Comparison of ENCODE assay signal across 37 cellular contexts in the genomic region with DNA sequence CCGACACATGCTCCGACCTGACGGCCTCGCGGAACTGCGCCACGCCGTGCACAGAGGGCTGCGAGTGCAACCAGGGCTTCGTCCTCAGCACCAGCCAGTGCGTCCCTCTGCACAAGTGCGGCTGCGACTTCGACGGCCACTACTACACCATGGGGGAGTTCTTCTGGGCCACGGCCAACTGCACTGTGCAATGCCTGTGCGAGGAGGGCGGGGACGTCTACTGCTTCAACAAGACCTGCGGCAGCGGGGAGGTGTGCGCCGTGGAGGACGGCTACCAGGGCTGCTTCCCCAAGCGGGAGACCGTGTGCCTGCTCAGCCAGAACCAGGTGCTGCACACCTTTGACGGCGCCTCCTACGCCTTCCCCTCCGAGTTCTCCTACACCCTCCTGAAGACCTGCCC.
"Had no signal": no experiment of that assay in that cellular context is flagged by ENCODE, and none has a peak within 500 bp of the region (broad histone marks: within the 10 kb centered on the region; RNA-seq: fewer than 3 reads in every experiment).

No MANE protein-coding gene starts in this region.

- H3K9me3 Mint-ChIP-seq: activated CD8-positive, alpha-beta T cell treated with anti-CD3 and anti-CD28 coated beads for 36 hours; activated naive CD8-positive, alpha-beta T cell treated with anti-CD3 and anti-CD28 coated beads for 36 hours had no signal

- H3K4me1 Mint-ChIP-seq: activated CD4-positive, alpha-beta T cell treated with anti-CD3 and anti-CD28 coated beads for 36 hours; activated naive CD8-positive, alpha-beta T cell treated with anti-CD3 and anti-CD28 coated beads for 36 hours; activated T-helper 17 cell treated with anti-CD3 and anti-CD28 coated beads, Interleukin-2, amount 50 U/mL, for 72 hours had no signal

- H3K4me1 ChIP-seq: adrenal gland, body of pancreas, breast epithelium had no signal

- H3K27me3 Mint-ChIP-seq: activated CD4-positive, alpha-beta memory T cell treated with anti-CD3 and anti-CD28 coated beads for 36 hours; activated CD4-positive, alpha-beta T cell treated with anti-CD3 and anti-CD28 coated beads for 36 hours; activated CD8-positive, alpha-beta T cell treated with anti-CD3 and anti-CD28 coated beads for 36 hours; activated naive CD8-positive, alpha-beta T cell treated with anti-CD3 and anti-CD28 coated beads for 36 hours had no signal

- H3K36me3 ChIP-seq: adrenal gland, brain microvascular endothelial cell, breast epithelium had no signal

- H3K4me3 Mint-ChIP-seq: activated CD4-positive, alpha-beta memory T cell treated with anti-CD3 and anti-CD28 coated beads for 36 hours; activated CD4-positive, alpha-beta T cell treated with anti-CD3 and anti-CD28 coated beads for 36 hours; activated CD8-positive, alpha-beta T cell treated with anti-CD3 and anti-CD28 coated beads for 36 hours; activated naive CD4-positive, alpha-beta T cell treated with anti-CD3 and anti-CD28 coated beads for 36 hours; activated naive CD8-positive, alpha-beta T cell treated with anti-CD3 and anti-CD28 coated beads for 36 hours; activated T-cell treated with anti-CD3 and anti-CD28 coated beads, Interleukin-2, amount 50 U/mL, for 4 hours; activated T-cell treated with anti-CD3 and anti-CD28 coated beads, Interleukin-2, amount 50 U/mL, for 72 hours; activated T-helper 1 cell treated with anti-CD3 and anti-CD28 coated beads, Interleukin-12 subunit alpha, Interleukin-12 subunit beta, Interleukin-2, Interleukin-4 antibody, amounts not matched to agents 30 ng/mL and 10 ng/mL and 1 ng/mL, durations not matched to agents 14 hours and 24 hours and 36 hours; activated T-helper 17 cell treated with anti-CD3 and anti-CD28 coated beads, Interleukin-2, amount 50 U/mL, for 72 hours; T-helper 1 cell treated with Interleukin-12 subunit alpha and Interleukin-12 subunit beta and Interleukin-4 antibody, amounts not matched to agents 30 μg/mL and 1 μg/mL, for 36 hours; T-helper 2 cell treated with Interferon-gamma antibody and Interleukin-4, amounts not matched to agents 5 μg/mL and 100 μg/mL, for 36 hours had no signal

- H3K9me3 ChIP-seq: adrenal gland, body of pancreas had no signal

- H3K36me3 Mint-ChIP-seq: activated CD4-positive, alpha-beta memory T cell treated with anti-CD3 and anti-CD28 coated beads for 36 hours; activated naive CD4-positive, alpha-beta T cell treated with anti-CD3 and anti-CD28 coated beads, Interleukin-2, amount 50 U/mL, for 72 hours; activated naive CD8-positive, alpha-beta T cell treated with anti-CD3 and anti-CD28 coated beads for 36 hours had no signal

- FAIRE-seq: astrocyte, TTC549 had no signal

- H3K4me3 ChIP-seq: adrenal gland, body of pancreas, breast epithelium had no signal

- ATAC-seq: activated CD4-positive, alpha-beta T cell treated with anti-CD3 and anti-CD28 coated beads for 36 hours; activated CD4-positive, CD25-positive, alpha-beta regulatory T cell treated with anti-CD3 and anti-CD28 coated beads, Interleukin-2, amount 50 U/mL, for 24 hours; activated CD8-positive, alpha-beta T cell treated with anti-CD3 and anti-CD28 coated beads for 36 hours; activated naive CD4-positive, alpha-beta T cell treated with anti-CD3 and anti-CD28 coated beads, Interleukin-2, amount 50 U/mL, for 72 hours; activated T-cell treated with anti-CD3 and anti-CD28 coated beads, Interleukin-2, amount 50 U/mL, for 4 hours; activated T-cell treated with anti-CD3 and anti-CD28 coated beads, Interleukin-2, amount 50 U/mL, for 72 hours; activated T-helper 17 cell treated with anti-CD3 and anti-CD28 coated beads, Interleukin-2, amount 50 U/mL, for 72 hours; body of pancreas had no signal

- H3K27ac Mint-ChIP-seq: activated CD4-positive, alpha-beta memory T cell treated with anti-CD3 and anti-CD28 coated beads for 36 hours; activated CD4-positive, alpha-beta T cell treated with anti-CD3 and anti-CD28 coated beads for 36 hours; activated CD8-positive, alpha-beta T cell treated with anti-CD3 and anti-CD28 coated beads for 36 hours; activated naive CD4-positive, alpha-beta T cell treated with anti-CD3 and anti-CD28 coated beads for 36 hours; activated naive CD4-positive, alpha-beta T cell treated with anti-CD3 and anti-CD28 coated beads, Interleukin-2, amount 50 U/mL, for 72 hours; activated naive CD8-positive, alpha-beta T cell treated with anti-CD3 and anti-CD28 coated beads for 36 hours; activated T-cell treated with anti-CD3 and anti-CD28 coated beads, Interleukin-2, amount 50 U/mL, for 72 hours; activated T-helper 1 cell treated with anti-CD3 and anti-CD28 coated beads, Interleukin-12 subunit alpha, Interleukin-12 subunit beta, Interleukin-2, Interleukin-4 antibody, amounts not matched to agents 30 ng/mL and 10 ng/mL and 1 ng/mL, durations not matched to agents 14 hours and 24 hours and 36 hours; activated T-helper 17 cell treated with anti-CD3 and anti-CD28 coated beads, Interleukin-2, amount 50 U/mL, for 72 hours; T-helper 1 cell treated with Interleukin-12 subunit alpha and Interleukin-12 subunit beta and Interleukin-4 antibody, amounts not matched to agents 30 μg/mL and 1 μg/mL, for 36 hours; T-helper 2 cell treated with Interferon-gamma antibody and Interleukin-4, amounts not matched to agents 5 μg/mL and 100 μg/mL, for 36 hours had no signal

- H3K27me3 ChIP-seq: adrenal gland, body of pancreas, brain microvascular endothelial cell, breast epithelium had no signal

- DNase-seq: activated CD4-positive, alpha-beta memory T cell treated with anti-CD3 and anti-CD28 coated beads for 36 hours; activated CD4-positive, alpha-beta T cell treated with anti-CD3 and anti-CD28 coated beads for 1 hour; activated CD4-positive, alpha-beta T cell treated with anti-CD3 and anti-CD28 coated beads for 36 hours; activated CD4-positive, alpha-beta T cell treated with anti-CD3 and anti-CD28 coated beads for 48 hours; activated CD4-positive, alpha-beta T cell treated with anti-CD3 and anti-CD28 coated beads, Interleukin-2, amount 50 U/mL, for 1 hour; activated CD4-positive, alpha-beta T cell treated with anti-CD3 and anti-CD28 coated beads, Interleukin-2, amount 50 U/mL, for 4 hours; activated CD4-positive, CD25-positive, alpha-beta regulatory T cell; activated CD8-positive, alpha-beta memory T cell treated with anti-CD3 and anti-CD28 coated beads, Interleukin-2, amount 50 U/mL, for 4 hours; activated CD8-positive, alpha-beta T cell treated with anti-CD3 and anti-CD28 coated beads for 36 hours; activated effector memory CD4-positive, alpha-beta T cell treated with anti-CD3 and anti-CD28 coated beads, Interleukin-2, amount 50 U/mL, for 16 hours; activated gamma-delta T cell treated with Interleukin-2 at 50 U/mL for 16 hours; activated naive CD4-positive, alpha-beta T cell; activated naive CD4-positive, alpha-beta T cell treated with anti-CD3 and anti-CD28 coated beads for 36 hours; activated naive CD4-positive, alpha-beta T cell treated with anti-CD3 and anti-CD28 coated beads, Interleukin-2, amount 50 U/mL, for 16 hours; activated naive CD8-positive, alpha-beta T cell treated with anti-CD3 and anti-CD28 coated beads for 36 hours; activated T-cell treated with anti-CD3 and anti-CD28 coated beads for 4 hours; activated T-cell treated with anti-CD3 and anti-CD28 coated beads, Interleukin-2, amount 50 U/mL, for 1 hour; activated T-cell treated with anti-CD3 and anti-CD28 coated beads, Interleukin-2, amount 50 U/mL, for 4 hours; activated T-cell treated with anti-CD3 and anti-CD28 coated beads, Interleukin-2, amount 50 U/mL, for 72 hours; adrenal gland; amniotic stem cell; aorta; body of pancreas; brain microvascular endothelial cell; central memory CD4-positive, alpha-beta T cell; T-helper 2 cell; T-helper 9 cell had no signal

- H3K27ac ChIP-seq: adrenal gland, body of pancreas, brain microvascular endothelial cell, breast epithelium, VCaP had no signal
